In the genomic region with DNA sequence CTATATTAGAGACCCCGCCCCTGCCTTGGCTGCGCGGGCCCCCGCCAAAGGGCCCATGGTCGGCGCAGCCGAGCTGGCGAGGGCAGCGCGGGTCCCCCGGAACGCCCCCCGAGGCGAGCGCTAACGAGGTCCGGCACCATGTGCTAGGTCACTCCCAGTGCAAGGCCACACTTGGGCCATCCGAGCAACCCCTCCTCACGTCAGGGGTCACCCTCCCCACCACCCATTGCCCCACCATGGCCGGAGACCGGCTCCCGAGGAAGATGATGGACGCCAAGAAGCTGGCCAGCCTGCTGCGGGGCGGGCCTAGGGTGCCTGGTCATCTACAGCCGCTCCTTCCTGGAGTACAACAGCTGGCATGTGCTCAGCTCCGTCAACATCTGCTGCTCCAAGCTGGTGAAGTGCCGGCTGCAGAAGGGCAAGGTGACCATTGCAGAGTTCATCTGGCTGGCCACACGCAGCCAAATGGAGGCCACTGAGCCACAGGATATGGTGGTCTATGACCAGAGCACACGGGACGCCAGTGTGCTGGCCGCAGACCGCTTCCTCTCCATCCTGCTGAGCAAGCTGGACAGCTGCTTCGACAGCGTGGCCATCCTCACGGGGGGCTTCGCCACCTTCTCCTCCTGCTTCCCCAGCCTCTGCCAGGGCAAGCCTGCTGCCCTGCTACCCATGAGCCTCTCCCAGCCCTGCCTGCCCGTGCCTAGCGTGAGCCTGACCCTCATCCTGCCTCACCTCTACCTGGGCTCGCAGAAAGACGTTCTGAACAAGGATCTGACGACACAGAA, we compare ENCODE assay signal across 7 cellular contexts. TPM values are rescaled to one million over a fixed set of nuclear protein-coding genes. Genes with fewer than 3 reads are reported as not detected.
DNase-seq lines count a peak whose midpoint lies in the region; ATAC-seq and TF ChIP-seq lines count a peak whose summit lies in the region.
"Had no signal": no experiment of that assay in that cellular context is flagged by ENCODE, and none has a peak within 500 bp of the region (broad histone marks: within the 10 kb centered on the region; RNA-seq: fewer than 3 reads in every experiment).

No MANE protein-coding gene starts in this region.

- no peaks in the 10 kb centered on the region for H3K9me3 Mint-ChIP-seq in memory B cell

- no peaks in the 10 kb centered on the region for H3K9me3 ChIP-seq in testis

- no peak for ATAC-seq in memory B cell (ENCODE audit: low read depth)
- no peak for ATAC-seq in GM21576 (IDR thresholded peaks at IDR 0.05; ENCODE audit: unreplicated experiment)

- no peaks in the 10 kb centered on the region for H3K36me3 ChIP-seq in testis (ENCODE audit: low read depth, missing control alignments)

- 49 to 56% methylated on average over 26 to 42 of the region's 42 CpGs for WGBS in testis, 2 donors

- H3K27me3 ChIP-seq in testis, result no peaks in the 10 kb centered on the region

- peaks cover 2% of the 10 kb centered on the region for H3K36me3 Mint-ChIP-seq in memory B cell

- DNase-seq in memory B cell (ENCODE audit: low spot score in 2 of 2) (no peak), testis (no peak), NCI-H1048 (lab: John Stamatoyannopoulos, UW) (no peak)
- DNase-seq: activated CD8-positive, alpha-beta memory T cell treated with anti-CD3 and anti-CD28 coated beads, Interleukin-2, amount 50 U/mL, for 48 hours had no signal

- no peaks in the 10 kb centered on the region for H3K4me1 ChIP-seq in testis

- peak overlapping the region; percentile 50 for H3K4me3 Mint-ChIP-seq in memory B cell

- H3K4me3 ChIP-seq in testis, result no peak overlapping the region

- TF ChIP-seq CTCF in C4-2B (conservative IDR thresholded peaks at IDR 0.05) (no peak), VCaP (conservative IDR thresholded peaks at IDR 0.05) (no peak), testis (IDR thresholded peaks at IDR 0.05) (no peak)

- no peak overlapping the region for H3K27ac Mint-ChIP-seq in memory B cell

- intact Hi-C loops in testis (cut with DNase I; ENCODE audit: low total_unique reads), result no loop called here

- TF ChIP-seq POLR2A in testis (IDR thresholded peaks at IDR 0.05), result no peak

- H3K27ac ChIP-seq in C4-2B (peak overlapping the region; percentile 9; the same call in 1 of the 2 replicates), VCaP (peak overlapping the region; percentile 79; the same call in 1 of the 2 replicates), testis (no peak overlapping the region)

- no peaks in the 10 kb centered on the region for H3K27me3 Mint-ChIP-seq in memory B cell

- H3K4me1 Mint-ChIP-seq in memory B cell, result peaks cover 11% of the 10 kb centered on the region

RNA-seq across cellular contexts. Expression of a gene that starts 12.4 kb away (rescaled TPM):
- 10 to 100 TPM; 77.8 to 82.0 TPM for total RNA-seq in testis
- 92.4 TPM for polyA plus RNA-seq in testis (ENCODE audit: insufficient read depth, low read depth, low replicate concordance)

RNA-seq across cellular contexts. Expression of a gene that starts 33.9 kb away (rescaled TPM):
- 10 to 100 TPM; 20.3 to 25.5 TPM for total RNA-seq in testis
- polyA plus RNA-seq in testis (ENCODE audit: insufficient read depth, low read depth, low replicate concordance), result 19.8 TPM

RNA-seq across cellular contexts. Expression of a gene that starts 50.1 kb away (rescaled TPM):
- 10 to 100 TPM; 27.9 to 31.3 TPM for total RNA-seq in testis
- 37.4 TPM for polyA plus RNA-seq in testis (ENCODE audit: insufficient read depth, low read depth, low replicate concordance)

RNA-seq across cellular contexts. Expression of a gene that starts 53.6 kb away (rescaled TPM):
- 100 to 1,000 TPM; 192 to 289 TPM for total RNA-seq in testis
- 204 TPM for polyA plus RNA-seq in testis (ENCODE audit: insufficient read depth, low read depth, low replicate concordance)

Comparison
In these comparisons a context has a peak if more than half of its experiments do, and no peak if none do; other contexts are left out.
1. H3K27ac ChIP-seq: peak in C4-2B (single experiment) and VCaP (single experiment); none in testis (0 of 2).